38 cellular contexts compared by ENCODE assay signal in the genomic region with DNA sequence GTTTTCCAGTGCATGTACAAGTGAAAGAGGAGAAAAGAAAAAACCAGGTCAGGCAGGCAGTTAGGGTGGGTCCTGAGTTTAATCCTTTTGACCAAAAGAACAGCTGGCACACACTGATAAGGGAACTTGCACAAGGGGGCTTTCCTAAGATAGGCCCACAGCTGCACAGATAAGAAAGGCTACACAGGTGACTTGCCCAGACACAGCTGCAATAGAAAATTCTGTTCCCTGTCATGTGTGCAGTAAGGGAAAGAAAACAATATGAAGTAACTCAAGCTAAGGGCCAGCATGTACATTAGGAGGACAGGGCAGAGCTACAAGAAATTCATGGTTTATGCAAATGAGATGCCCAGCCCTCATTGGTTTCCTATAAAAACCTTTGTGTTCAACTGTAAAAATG. TPM values are rescaled to one million over a fixed set of nuclear protein-coding genes. Genes with fewer than 3 reads are reported as not detected.
"Had no signal": no experiment of that assay in that cellular context is flagged by ENCODE, and none has a peak within 500 bp of the region (broad histone marks: within the 10 kb centered on the region; RNA-seq: fewer than 3 reads in every experiment).

No MANE protein-coding gene starts in this region.

- H3K4me3 ChIP-seq: ovary, thyroid gland, upper lobe of left lung, vagina had no signal

- ATAC-seq: effector memory CD8-positive, alpha-beta T cell; left colon; sciatic nerve; stimulated activated memory B cell treated with anti-CD40 and anti-IgM and Interleukin-4, amounts not matched to agents 10 μg/mL and 1 μg/mL and 100 μg/mL, for 72 hours; stimulated activated naive CD8-positive, alpha-beta T cell treated with anti-CD3 and anti-CD28 coated beads, Interleukin-15, amount 100 ng/mL, for 72 hours; WTC11 had no signal

- DNase-seq: activated CD4-positive, alpha-beta memory T cell treated with anti-CD3 and anti-CD28 coated beads, Interleukin-2, amount 10 ng/mL, durations not matched to agents 7 days and 5 days; activated CD4-positive, alpha-beta T cell treated with anti-CD3 and anti-CD28 coated beads for 1 hour; activated CD4-positive, alpha-beta T cell treated with anti-CD3 and anti-CD28 coated beads, Interleukin-2, amount 10 ng/mL, durations not matched to agents 7 days and 5 days; activated CD8-positive, alpha-beta memory T cell treated with anti-CD3 and anti-CD28 coated beads, Interleukin-2, amount 50 U/mL, for 48 hours; activated gamma-delta T cell; activated naive CD4-positive, alpha-beta T cell treated with anti-CD3 and anti-CD28 coated beads, Interleukin-2, amount 10 ng/mL, durations not matched to agents 7 days and 5 days; activated naive CD8-positive, alpha-beta T cell treated with anti-CD3 and anti-CD28 coated beads, Interleukin-2, amount 10 ng/mL, durations not matched to agents 7 days and 5 days; activated T-cell treated with anti-CD3 and anti-CD28 coated beads, Interleukin-2, amount 50 U/mL, for 24 hours; amygdala; caudate nucleus; cortex of kidney; effector memory CD8-positive, alpha-beta T cell; foreskin fibroblast; head of caudate nucleus; hypothalamus; immature natural killer cell; kidney; left colon; mammary epithelial cell; ovary; small intestine; stimulated activated CD4-positive, alpha-beta T cell treated with anti-CD3 and anti-CD28 coated beads, Interleukin-1b, Interleukin-23, amount 100 ng/mL, for 48 hours; stimulated activated CD4-positive, alpha-beta T cell treated with anti-CD3 and anti-CD28 coated beads, Interleukin-4, amount 100 ng/mL, for 4 hours; stimulated activated CD8-positive, alpha-beta memory T cell treated with anti-CD3 and anti-CD28 coated beads, Interleukin-4, amount 100 ng/mL, for 48 hours; stimulated activated naive CD8-positive, alpha-beta T cell treated with anti-CD3 and anti-CD28 coated beads, Interleukin-15, amount 100 ng/mL, for 72 hours; substantia nigra; thyroid gland; upper lobe of left lung had no signal

RNA-seq across cellular contexts. Expression of a gene that starts 32.9 kb away (rescaled TPM):
- total RNA-seq: activated CD4-positive, alpha-beta memory T cell treated with anti-CD3 and anti-CD28 coated beads, Interleukin-2, amount 10 ng/mL, durations not matched to agents 7 days and 5 days; activated CD4-positive, alpha-beta T cell treated with anti-CD3 and anti-CD28 coated beads, Interleukin-2, amount 10 ng/mL, durations not matched to agents 7 days and 5 days; activated naive CD8-positive, alpha-beta T cell treated with anti-CD3 and anti-CD28 coated beads, Interleukin-2, amount 10 ng/mL, durations not matched to agents 7 days and 5 days; chondrocyte; fibroblast of lung; kidney; left colon; liver; mammary epithelial cell; mucosa of gallbladder; ovary; progenitor cell of endocrine pancreas; renal cortical epithelial cell; sciatic nerve; thyroid gland; upper lobe of left lung; vagina; WTC11 had no signal
